Comparison of ENCODE assay signal across 1 cellular context in the genomic region with DNA sequence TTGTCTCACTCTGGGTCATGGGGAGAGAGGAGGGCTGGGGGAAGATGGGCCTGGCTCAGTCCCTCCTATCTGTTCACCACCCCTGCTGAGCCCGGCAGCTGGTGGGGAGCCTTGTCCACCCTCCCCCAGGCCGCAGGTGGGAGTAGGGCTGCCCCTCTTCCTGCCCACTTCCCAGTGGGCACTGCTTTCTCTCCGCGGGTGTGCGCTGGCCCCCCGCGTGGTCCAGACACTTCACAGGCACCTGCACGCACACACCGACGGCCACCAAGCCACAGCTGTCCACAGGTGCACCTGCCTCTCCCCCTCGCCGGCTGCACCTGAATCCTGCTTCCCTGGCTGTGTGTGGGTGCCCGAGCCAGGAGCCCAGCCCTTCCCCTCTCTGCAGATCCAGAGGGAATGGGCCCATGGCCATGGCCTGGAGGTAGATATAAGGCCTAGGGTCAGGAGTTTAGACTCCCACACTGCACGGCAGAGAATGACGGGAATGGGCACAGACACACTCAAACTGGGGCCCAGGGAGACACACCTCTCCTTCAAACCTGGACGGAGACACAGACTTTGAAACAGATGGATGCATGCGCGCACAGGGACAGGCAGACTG.
A peak's percentile ranks its signal among the peaks of the same experiment; 100 is the strongest.
TF ChIP-seq lines count a peak whose summit lies in the region.

No MANE protein-coding gene starts in this region.

TF ChIP-seq in HEK293, 187 proteins besides CTCF, POLR2A, EP300 and RAD21 (continued from another document):
- peak; percentile 66; the same call in 1 of the 2 replicates for TF ChIP-seq EGR2 (tag by site-specific recombination; IDR thresholded peaks at IDR 0.05; ENCODE audit: low read depth)
TF ChIP-seq in HEK293: peak in this region for 5.
